In the genomic region with DNA sequence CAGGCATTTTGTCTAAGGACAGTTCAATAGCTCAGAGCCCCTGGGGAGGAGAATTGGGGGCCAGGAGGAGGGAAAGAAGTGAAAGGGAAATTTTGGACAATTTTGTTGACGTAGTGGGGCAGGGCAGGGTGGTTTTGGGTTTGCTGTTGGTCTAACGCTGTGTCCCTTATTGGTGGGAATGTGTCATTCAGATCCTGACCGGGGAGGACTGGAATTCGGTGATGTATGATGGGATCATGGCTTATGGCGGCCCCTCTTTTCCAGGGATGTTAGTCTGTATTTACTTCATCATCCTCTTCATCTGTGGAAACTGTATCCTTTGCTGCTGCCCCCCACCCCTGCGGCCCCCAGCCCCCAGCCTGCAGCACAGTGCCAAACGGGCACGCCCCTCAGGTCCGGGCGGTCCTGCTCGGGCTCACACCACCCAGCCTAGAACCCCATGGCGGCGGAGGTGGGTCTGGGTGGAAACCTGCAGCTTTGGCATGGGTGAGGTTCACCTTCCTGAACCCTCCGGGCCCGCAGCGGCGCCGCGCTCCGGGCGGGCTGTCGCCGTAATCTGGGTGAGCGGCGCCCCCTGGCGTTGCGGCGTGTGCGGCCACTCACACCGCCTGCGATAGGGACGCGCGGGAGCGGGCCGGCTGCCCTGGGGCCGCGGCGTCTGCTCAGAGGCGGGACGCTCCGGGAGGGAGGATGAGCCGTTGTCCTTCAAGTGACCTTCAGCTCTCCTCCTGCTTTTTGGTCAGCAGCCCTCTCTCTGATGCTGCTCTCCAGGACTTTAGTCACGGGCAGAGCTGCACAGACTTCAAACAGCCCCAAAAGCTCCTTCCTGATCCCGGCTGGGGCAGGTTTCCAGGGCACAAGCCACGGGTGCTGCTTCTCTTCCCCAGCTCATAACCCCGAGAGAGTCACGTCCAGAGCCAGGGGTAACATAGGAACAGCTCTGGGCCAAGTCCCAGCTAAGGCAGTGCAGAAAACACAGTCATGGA, we compare ENCODE assay signal across 8 cellular contexts.
A peak's percentile ranks its signal among the peaks of the same experiment; 100 is the strongest.
DNase-seq lines count a peak whose midpoint lies in the region; ATAC-seq and TF ChIP-seq lines count a peak whose summit lies in the region.

No MANE protein-coding gene starts in this region.

- TF ChIP-seq CTCF in dorsolateral prefrontal cortex (IDR thresholded peaks at IDR 0.05 in 54 of 56, conservative IDR thresholded peaks at IDR 0.05 in 2 of 56; ENCODE audit: low read depth in 1 of 56, partially characterized antibody in 56 of 56) (peak; percentile 52 to 92 (median 85)), lung (IDR thresholded peaks at IDR 0.05; ENCODE audit: control extremely low read depth, extremely low read depth) (peak; percentile 83)

- DNase-seq in NCI-H146 (lab: John Stamatoyannopoulos, UW) (peak; percentile 20), NCI-H146 treated with DMSO at 0.1 percent for 48 hours (lab: John Stamatoyannopoulos, UW; ENCODE audit: unreplicated experiment) (no peak), NCI-H1694 (lab: John Stamatoyannopoulos, UW) (peak; percentile 56), dorsolateral prefrontal cortex (peak in 9 of 10 donors; percentile 38 to 77 (median 55)), lung (ENCODE audit: low spot score) (peak; percentile 49)
- peak; percentile 30 for DNase-seq in activated CD4-positive, alpha-beta T cell treated with anti-CD3 and anti-CD28 coated beads, Interleukin-2, amount 50 U/mL, for 1 hour
- DNase-seq in stimulated activated CD8-positive, alpha-beta memory T cell treated with anti-CD3 and anti-CD28 coated beads, Interleukin-4, amount 100 ng/mL, for 24 hours (ENCODE audit: low read depth): peak; percentile 26

- H3K36me3 ChIP-seq in lung (ENCODE audit: control insufficient read depth in 2 of 2, insufficient read depth in 2 of 2, low read length in 2 of 2): peaks cover 0 to 3% of the 10 kb centered on the region in 2 donors

- ATAC-seq in lung (ENCODE audit: insufficient read depth, low FRiP score) (peak; percentile 63), GM19035 (IDR thresholded peaks at IDR 0.05; ENCODE audit: unreplicated experiment) (no peak)

- H3K27ac ChIP-seq in dorsolateral prefrontal cortex (peak overlapping the region in 11 of 59 donors; percentile 6 to 75 (median 40)), lung (ENCODE audit: low read depth in 1 of 2, low read length in 1 of 2) (no peak overlapping the region)

- no peaks in the 10 kb centered on the region for H3K9me3 ChIP-seq in lung (ENCODE audit: control insufficient read depth in 2 of 2, insufficient read depth in 1 of 2, low read length in 1 of 2)

- H3K4me3 ChIP-seq in dorsolateral prefrontal cortex (peak overlapping the region in 45 of 59 donors; percentile 3 to 54 (median 33)), lung (no peak overlapping the region)

- WGBS in lung, 2 donors: 15 to 20% methylated on average over 46 to 48 of the region's 48 CpGs

- intact Hi-C loops in dorsolateral prefrontal cortex (cut with DNase I): loop anchor here (5.0 to 10.0 kb wide), 5 partner anchors 201 to 788 kb away; a partner anchor contains a TSS

- peaks cover 0 to 2% of the 10 kb centered on the region in 2 donors for H3K4me1 ChIP-seq in lung (ENCODE audit: control insufficient read depth in 2 of 2, insufficient read depth in 2 of 2, low read length in 2 of 2)

- no peaks in the 10 kb centered on the region for H3K27me3 ChIP-seq in dorsolateral prefrontal cortex
- no peaks in the 10 kb centered on the region for H3K27me3 ChIP-seq in lung (ENCODE audit: control insufficient read depth, insufficient read depth)
